In genomic region chr1:165284471-165284870, GRCh38 we compare ENCODE assay signal across 1 cellular context.
TF ChIP-seq lines count a peak whose summit lies in the region.

No MANE protein-coding gene starts in this region.

TF ChIP-seq in HepG2, 621 proteins besides CTCF, POLR2A, EP300 and RAD21 (continued from another document):
- TF ChIP-seq, protein P1, sequence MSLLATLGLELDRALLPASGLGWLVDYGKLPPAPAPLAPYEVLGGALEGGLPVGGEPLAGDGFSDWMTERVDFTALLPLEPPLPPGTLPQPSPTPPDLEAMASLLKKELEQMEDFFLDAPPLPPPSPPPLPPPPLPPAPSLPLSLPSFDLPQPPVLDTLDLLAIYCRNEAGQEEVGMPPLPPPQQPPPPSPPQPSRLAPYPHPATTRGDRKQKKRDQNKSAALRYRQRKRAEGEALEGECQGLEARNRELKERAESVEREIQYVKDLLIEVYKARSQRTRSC (CRISPR knock-in tag; IDR thresholded peaks at IDR 0.05; ENCODE audit: low read depth), result no peak
- TF ChIP-seq ZNF670 (CRISPR knock-in tag; IDR thresholded peaks at IDR 0.05; ENCODE audit: borderline replicate concordance) (no peak), GPBP1L1 (CRISPR knock-in tag; IDR thresholded peaks at IDR 0.05) (no peak), ZNF550 (CRISPR knock-in tag; IDR thresholded peaks at IDR 0.05; ENCODE audit: borderline replicate concordance) (no peak), SP140L (CRISPR knock-in tag; IDR thresholded peaks at IDR 0.05; ENCODE audit: borderline replicate concordance) (no peak), RBAK (CRISPR knock-in tag; IDR thresholded peaks at IDR 0.05) (no peak), RFX1 (IDR thresholded peaks at IDR 0.05) (no peak), IKZF1 (IDR thresholded peaks at IDR 0.05) (no peak), KAT2B (IDR thresholded peaks at IDR 0.05; ENCODE audit: borderline replicate concordance, low read depth, low read length) (no peak), RARA (CRISPR knock-in tag; IDR thresholded peaks at IDR 0.05) (no peak), ZNF746 (CRISPR knock-in tag; IDR thresholded peaks at IDR 0.05) (no peak), ZFP36 (IDR thresholded peaks at IDR 0.05; ENCODE audit: borderline replicate concordance, low read depth, low read length, partially characterized antibody) (no peak), ZNF430 (CRISPR knock-in tag; IDR thresholded peaks at IDR 0.05) (no peak)
- TF ChIP-seq, protein P2, sequence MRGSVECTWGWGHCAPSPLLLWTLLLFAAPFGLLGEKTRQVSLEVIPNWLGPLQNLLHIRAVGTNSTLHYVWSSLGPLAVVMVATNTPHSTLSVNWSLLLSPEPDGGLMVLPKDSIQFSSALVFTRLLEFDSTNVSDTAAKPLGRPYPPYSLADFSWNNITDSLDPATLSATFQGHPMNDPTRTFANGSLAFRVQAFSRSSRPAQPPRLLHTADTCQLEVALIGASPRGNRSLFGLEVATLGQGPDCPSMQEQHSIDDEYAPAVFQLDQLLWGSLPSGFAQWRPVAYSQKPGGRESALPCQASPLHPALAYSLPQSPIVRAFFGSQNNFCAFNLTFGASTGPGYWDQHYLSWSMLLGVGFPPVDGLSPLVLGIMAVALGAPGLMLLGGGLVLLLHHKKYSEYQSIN (CRISPR knock-in tag; IDR thresholded peaks at IDR 0.05; ENCODE audit: borderline replicate concordance), result no peak
